Comparison of ENCODE assay signal across 1 cellular context in the genomic region with DNA sequence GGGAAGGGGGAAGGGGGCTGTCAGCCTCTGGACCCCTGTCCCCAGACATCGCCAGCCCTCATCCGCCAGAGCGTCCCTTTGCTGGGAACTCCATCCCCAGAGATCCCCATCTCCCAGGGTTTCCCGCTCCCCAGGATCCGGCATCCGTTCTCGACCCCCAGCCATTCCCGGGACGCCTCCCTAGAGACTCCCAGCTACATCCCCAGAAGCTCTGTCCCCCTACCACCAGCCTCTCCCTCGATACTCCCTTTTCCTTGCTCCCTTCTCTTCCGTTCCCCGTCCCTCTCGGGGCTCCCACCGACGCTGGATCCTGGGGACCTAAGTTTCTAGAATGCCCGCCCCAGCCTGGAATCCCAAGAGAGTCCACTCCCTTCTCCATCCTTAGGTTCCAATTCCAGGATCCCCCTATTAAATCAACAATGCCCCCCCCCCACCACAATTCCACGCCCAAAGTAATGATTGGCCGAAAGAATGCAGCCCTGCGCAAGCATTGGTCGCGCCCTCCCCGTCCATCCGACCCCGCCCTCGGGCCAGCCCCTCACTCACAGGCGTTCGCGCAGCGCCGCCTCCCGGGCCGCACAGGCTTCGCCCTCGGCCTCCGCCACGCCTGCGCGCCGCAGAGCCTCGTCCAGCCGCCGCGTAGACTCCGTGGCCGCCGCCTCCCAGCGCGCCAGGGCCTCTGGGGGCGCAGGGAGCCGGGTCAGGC.
TF ChIP-seq lines count a peak whose summit lies in the region.

No MANE protein-coding gene starts in this region.

TF ChIP-seq in HepG2, 621 proteins besides CTCF, POLR2A, EP300 and RAD21 (continued from another document and continues in another):
- TF ChIP-seq, protein P1, sequence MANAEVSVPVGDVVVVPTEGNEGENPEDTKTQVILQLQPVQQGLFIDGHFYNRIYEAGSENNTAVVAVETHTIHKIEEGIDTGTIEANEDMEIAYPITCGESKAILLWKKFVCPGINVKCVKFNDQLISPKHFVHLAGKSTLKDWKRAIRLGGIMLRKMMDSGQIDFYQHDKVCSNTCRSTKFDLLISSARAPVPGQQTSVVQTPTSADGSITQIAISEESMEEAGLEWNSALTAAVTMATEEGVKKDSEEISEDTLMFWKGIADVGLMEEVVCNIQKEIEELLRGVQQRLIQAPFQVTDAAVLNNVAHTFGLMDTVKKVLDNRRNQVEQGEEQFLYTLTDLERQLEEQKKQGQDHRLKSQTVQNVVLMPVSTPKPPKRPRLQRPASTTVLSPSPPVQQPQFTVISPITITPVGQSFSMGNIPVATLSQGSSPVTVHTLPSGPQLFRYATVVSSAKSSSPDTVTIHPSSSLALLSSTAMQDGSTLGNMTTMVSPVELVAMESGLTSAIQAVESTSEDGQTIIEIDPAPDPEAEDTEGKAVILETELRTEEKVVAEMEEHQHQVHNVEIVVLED (CRISPR knock-in tag; IDR thresholded peaks at IDR 0.05; ENCODE audit: borderline replicate concordance), result peak; percentile 51; the same call in 1 of the 2 replicates
- TF ChIP-seq NFKB2 (CRISPR knock-in tag; IDR thresholded peaks at IDR 0.05; ENCODE audit: borderline replicate concordance), result peak; percentile 23; the same call in 1 of the 2 replicates
- TF ChIP-seq, protein P2, sequence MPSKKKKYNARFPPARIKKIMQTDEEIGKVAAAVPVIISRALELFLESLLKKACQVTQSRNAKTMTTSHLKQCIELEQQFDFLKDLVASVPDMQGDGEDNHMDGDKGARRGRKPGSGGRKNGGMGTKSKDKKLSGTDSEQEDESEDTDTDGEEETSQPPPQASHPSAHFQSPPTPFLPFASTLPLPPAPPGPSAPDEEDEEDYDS (CRISPR knock-in tag; IDR thresholded peaks at IDR 0.05), result no peak; the same call in 1 of the 2 replicates
- TF ChIP-seq ZMYM4 (CRISPR knock-in tag; IDR thresholded peaks at IDR 0.05), result peak; percentile 85
- no peak for TF ChIP-seq ZNF7 (CRISPR knock-in tag; IDR thresholded peaks at IDR 0.05)
- TF ChIP-seq, protein P3, sequence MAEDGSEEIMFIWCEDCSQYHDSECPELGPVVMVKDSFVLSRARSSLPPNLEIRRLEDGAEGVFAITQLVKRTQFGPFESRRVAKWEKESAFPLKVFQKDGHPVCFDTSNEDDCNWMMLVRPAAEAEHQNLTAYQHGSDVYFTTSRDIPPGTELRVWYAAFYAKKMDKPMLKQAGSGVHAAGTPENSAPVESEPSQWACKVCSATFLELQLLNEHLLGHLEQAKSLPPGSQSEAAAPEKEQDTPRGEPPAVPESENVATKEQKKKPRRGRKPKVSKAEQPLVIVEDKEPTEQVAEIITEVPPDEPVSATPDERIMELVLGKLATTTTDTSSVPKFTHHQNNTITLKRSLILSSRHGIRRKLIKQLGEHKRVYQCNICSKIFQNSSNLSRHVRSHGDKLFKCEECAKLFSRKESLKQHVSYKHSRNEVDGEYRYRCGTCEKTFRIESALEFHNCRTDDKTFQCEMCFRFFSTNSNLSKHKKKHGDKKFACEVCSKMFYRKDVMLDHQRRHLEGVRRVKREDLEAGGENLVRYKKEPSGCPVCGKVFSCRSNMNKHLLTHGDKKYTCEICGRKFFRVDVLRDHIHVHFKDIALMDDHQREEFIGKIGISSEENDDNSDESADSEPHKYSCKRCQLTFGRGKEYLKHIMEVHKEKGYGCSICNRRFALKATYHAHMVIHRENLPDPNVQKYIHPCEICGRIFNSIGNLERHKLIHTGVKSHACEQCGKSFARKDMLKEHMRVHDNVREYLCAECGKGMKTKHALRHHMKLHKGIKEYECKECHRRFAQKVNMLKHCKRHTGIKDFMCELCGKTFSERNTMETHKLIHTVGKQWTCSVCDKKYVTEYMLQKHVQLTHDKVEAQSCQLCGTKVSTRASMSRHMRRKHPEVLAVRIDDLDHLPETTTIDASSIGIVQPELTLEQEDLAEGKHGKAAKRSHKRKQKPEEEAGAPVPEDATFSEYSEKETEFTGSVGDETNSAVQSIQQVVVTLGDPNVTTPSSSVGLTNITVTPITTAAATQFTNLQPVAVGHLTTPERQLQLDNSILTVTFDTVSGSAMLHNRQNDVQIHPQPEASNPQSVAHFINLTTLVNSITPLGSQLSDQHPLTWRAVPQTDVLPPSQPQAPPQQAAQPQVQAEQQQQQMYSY (CRISPR knock-in tag; IDR thresholded peaks at IDR 0.05), result 0 out of 2 replicates have a peak, but pooled peaks have one; percentile 45
- TF ChIP-seq, protein P4, sequence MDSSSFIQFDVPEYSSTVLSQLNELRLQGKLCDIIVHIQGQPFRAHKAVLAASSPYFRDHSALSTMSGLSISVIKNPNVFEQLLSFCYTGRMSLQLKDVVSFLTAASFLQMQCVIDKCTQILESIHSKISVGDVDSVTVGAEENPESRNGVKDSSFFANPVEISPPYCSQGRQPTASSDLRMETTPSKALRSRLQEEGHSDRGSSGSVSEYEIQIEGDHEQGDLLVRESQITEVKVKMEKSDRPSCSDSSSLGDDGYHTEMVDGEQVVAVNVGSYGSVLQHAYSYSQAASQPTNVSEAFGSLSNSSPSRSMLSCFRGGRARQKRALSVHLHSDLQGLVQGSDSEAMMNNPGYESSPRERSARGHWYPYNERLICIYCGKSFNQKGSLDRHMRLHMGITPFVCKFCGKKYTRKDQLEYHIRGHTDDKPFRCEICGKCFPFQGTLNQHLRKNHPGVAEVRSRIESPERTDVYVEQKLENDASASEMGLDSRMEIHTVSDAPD (CRISPR knock-in tag; IDR thresholded peaks at IDR 0.05), result no peak
- TF ChIP-seq, protein P5, sequence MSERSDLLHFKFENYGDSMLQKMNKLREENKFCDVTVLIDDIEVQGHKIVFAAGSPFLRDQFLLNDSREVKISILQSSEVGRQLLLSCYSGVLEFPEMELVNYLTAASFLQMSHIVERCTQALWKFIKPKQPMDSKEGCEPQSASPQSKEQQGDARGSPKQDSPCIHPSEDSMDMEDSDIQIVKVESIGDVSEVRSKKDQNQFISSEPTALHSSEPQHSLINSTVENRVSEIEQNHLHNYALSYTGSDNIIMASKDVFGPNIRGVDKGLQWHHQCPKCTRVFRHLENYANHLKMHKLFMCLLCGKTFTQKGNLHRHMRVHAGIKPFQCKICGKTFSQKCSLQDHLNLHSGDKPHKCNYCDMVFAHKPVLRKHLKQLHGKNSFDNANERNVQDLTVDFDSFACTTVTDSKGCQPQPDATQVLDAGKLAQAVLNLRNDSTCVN (CRISPR knock-in tag; IDR thresholded peaks at IDR 0.05; ENCODE audit: borderline replicate concordance), result no peak
- TF ChIP-seq, protein P6, sequence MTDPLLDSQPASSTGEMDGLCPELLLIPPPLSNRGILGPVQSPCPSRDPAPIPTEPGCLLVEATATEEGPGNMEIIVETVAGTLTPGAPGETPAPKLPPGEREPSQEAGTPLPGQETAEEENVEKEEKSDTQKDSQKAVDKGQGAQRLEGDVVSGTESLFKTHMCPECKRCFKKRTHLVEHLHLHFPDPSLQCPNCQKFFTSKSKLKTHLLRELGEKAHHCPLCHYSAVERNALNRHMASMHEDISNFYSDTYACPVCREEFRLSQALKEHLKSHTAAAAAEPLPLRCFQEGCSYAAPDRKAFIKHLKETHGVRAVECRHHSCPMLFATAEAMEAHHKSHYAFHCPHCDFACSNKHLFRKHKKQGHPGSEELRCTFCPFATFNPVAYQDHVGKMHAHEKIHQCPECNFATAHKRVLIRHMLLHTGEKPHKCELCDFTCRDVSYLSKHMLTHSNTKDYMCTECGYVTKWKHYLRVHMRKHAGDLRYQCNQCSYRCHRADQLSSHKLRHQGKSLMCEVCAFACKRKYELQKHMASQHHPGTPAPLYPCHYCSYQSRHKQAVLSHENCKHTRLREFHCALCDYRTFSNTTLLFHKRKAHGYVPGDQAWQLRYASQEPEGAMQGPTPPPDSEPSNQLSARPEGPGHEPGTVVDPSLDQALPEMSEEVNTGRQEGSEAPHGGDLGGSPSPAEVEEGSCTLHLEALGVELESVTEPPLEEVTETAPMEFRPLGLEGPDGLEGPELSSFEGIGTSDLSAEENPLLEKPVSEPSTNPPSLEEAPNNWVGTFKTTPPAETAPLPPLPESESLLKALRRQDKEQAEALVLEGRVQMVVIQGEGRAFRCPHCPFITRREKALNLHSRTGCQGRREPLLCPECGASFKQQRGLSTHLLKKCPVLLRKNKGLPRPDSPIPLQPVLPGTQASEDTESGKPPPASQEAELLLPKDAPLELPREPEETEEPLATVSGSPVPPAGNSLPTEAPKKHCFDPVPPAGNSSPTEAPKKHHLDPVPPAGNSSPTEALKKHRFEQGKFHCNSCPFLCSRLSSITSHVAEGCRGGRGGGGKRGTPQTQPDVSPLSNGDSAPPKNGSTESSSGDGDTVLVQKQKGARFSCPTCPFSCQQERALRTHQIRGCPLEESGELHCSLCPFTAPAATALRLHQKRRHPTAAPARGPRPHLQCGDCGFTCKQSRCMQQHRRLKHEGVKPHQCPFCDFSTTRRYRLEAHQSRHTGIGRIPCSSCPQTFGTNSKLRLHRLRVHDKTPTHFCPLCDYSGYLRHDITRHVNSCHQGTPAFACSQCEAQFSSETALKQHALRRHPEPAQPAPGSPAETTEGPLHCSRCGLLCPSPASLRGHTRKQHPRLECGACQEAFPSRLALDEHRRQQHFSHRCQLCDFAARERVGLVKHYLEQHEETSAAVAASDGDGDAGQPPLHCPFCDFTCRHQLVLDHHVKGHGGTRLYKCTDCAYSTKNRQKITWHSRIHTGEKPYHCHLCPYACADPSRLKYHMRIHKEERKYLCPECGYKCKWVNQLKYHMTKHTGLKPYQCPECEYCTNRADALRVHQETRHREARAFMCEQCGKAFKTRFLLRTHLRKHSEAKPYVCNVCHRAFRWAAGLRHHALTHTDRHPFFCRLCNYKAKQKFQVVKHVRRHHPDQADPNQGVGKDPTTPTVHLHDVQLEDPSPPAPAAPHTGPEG (CRISPR knock-in tag; IDR thresholded peaks at IDR 0.05), result peak; percentile 73; the same call in 1 of the 2 replicates
- no peak for TF ChIP-seq ZNF746 (CRISPR knock-in tag; IDR thresholded peaks at IDR 0.05)
- peak; percentile 55; the same call in 1 of the 2 replicates for TF ChIP-seq AKAP8 (CRISPR knock-in tag; IDR thresholded peaks at IDR 0.05)
- TF ChIP-seq, protein P7, sequence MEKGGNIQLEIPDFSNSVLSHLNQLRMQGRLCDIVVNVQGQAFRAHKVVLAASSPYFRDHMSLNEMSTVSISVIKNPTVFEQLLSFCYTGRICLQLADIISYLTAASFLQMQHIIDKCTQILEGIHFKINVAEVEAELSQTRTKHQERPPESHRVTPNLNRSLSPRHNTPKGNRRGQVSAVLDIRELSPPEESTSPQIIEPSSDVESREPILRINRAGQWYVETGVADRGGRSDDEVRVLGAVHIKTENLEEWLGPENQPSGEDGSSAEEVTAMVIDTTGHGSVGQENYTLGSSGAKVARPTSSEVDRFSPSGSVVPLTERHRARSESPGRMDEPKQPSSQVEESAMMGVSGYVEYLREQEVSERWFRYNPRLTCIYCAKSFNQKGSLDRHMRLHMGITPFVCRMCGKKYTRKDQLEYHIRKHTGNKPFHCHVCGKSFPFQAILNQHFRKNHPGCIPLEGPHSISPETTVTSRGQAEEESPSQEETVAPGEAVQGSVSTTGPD (CRISPR knock-in tag; IDR thresholded peaks at IDR 0.05), result no peak
- no peak for TF ChIP-seq ELF4 (CRISPR knock-in tag; IDR thresholded peaks at IDR 0.05; ENCODE audit: borderline replicate concordance)
- no peak for TF ChIP-seq TCF7L2 (IDR thresholded peaks at IDR 0.05; ENCODE audit: low read depth, low read length)
- no peak for TF ChIP-seq NFKBIZ (CRISPR knock-in tag; IDR thresholded peaks at IDR 0.05)
- no peak for TF ChIP-seq PTBP1 (IDR thresholded peaks at IDR 0.05; ENCODE audit: low read depth, low read length, poor library complexity, severe bottlenecking)
- TF ChIP-seq CREB1 (IDR thresholded peaks at IDR 0.05), result no peak; the same call in 1 of the 2 replicates
- TF ChIP-seq CREB1 (CRISPR knock-in tag; IDR thresholded peaks at IDR 0.05), result no peak
- no peak for TF ChIP-seq SP5 (CRISPR knock-in tag; IDR thresholded peaks at IDR 0.05; ENCODE audit: borderline replicate concordance, low read depth)
- TF ChIP-seq HNRNPLL (IDR thresholded peaks at IDR 0.05; ENCODE audit: low read depth, low read length, poor library complexity, severe bottlenecking), result peak; percentile 96
- no peak for TF ChIP-seq ZNF468 (CRISPR knock-in tag; IDR thresholded peaks at IDR 0.05)
- TF ChIP-seq BHLHE40 (IDR thresholded peaks at IDR 0.05; ENCODE audit: low read length), result no peak
- TF ChIP-seq ZNF326 (CRISPR knock-in tag; IDR thresholded peaks at IDR 0.05; ENCODE audit: borderline replicate concordance), result no peak
- no peak for TF ChIP-seq ZNF773 (CRISPR knock-in tag; IDR thresholded peaks at IDR 0.05; ENCODE audit: borderline replicate concordance)
- no peak; the same call in 1 of the 2 replicates for TF ChIP-seq CCDC6 (CRISPR knock-in tag; IDR thresholded peaks at IDR 0.05)
- TF ChIP-seq MXD4 (CRISPR knock-in tag; IDR thresholded peaks at IDR 0.05), result peak; percentile 25; the same call in 1 of the 2 replicates
- no peak for TF ChIP-seq ZNF292 (CRISPR knock-in tag; IDR thresholded peaks at IDR 0.05; ENCODE audit: borderline replicate concordance, low read depth)
- TF ChIP-seq, protein P8, sequence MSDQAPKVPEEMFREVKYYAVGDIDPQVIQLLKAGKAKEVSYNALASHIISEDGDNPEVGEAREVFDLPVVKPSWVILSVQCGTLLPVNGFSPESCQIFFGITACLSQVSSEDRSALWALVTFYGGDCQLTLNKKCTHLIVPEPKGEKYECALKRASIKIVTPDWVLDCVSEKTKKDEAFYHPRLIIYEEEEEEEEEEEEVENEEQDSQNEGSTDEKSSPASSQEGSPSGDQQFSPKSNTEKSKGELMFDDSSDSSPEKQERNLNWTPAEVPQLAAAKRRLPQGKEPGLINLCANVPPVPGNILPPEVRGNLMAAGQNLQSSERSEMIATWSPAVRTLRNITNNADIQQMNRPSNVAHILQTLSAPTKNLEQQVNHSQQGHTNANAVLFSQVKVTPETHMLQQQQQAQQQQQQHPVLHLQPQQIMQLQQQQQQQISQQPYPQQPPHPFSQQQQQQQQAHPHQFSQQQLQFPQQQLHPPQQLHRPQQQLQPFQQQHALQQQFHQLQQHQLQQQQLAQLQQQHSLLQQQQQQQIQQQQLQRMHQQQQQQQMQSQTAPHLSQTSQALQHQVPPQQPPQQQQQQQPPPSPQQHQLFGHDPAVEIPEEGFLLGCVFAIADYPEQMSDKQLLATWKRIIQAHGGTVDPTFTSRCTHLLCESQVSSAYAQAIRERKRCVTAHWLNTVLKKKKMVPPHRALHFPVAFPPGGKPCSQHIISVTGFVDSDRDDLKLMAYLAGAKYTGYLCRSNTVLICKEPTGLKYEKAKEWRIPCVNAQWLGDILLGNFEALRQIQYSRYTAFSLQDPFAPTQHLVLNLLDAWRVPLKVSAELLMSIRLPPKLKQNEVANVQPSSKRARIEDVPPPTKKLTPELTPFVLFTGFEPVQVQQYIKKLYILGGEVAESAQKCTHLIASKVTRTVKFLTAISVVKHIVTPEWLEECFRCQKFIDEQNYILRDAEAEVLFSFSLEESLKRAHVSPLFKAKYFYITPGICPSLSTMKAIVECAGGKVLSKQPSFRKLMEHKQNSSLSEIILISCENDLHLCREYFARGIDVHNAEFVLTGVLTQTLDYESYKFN (CRISPR knock-in tag; conservative IDR thresholded peaks at IDR 0.05), result peak; percentile 18; the same call in 1 of the 2 replicates
- TF ChIP-seq ZFP37 (CRISPR knock-in tag; IDR thresholded peaks at IDR 0.05; ENCODE audit: borderline replicate concordance), result no peak
- TF ChIP-seq REL (CRISPR knock-in tag; conservative IDR thresholded peaks at IDR 0.05), result no peak
- 0 out of 2 replicates have a peak, but pooled peaks have one; percentile 5 for TF ChIP-seq TGIF2 (CRISPR knock-in tag; IDR thresholded peaks at IDR 0.05)
- peak; percentile 56 for TF ChIP-seq ZFX (CRISPR knock-in tag; IDR thresholded peaks at IDR 0.05; ENCODE audit: low read depth)
- no peak for TF ChIP-seq SIX4 (CRISPR knock-in tag; IDR thresholded peaks at IDR 0.05)
- TF ChIP-seq, protein P9, sequence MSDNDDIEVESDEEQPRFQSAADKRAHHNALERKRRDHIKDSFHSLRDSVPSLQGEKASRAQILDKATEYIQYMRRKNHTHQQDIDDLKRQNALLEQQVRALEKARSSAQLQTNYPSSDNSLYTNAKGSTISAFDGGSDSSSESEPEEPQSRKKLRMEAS (IDR thresholded peaks at IDR 0.05), result peak; percentile 67
- no peak for TF ChIP-seq GATAD2A (CRISPR knock-in tag; IDR thresholded peaks at IDR 0.05)
